In the genomic region with DNA sequence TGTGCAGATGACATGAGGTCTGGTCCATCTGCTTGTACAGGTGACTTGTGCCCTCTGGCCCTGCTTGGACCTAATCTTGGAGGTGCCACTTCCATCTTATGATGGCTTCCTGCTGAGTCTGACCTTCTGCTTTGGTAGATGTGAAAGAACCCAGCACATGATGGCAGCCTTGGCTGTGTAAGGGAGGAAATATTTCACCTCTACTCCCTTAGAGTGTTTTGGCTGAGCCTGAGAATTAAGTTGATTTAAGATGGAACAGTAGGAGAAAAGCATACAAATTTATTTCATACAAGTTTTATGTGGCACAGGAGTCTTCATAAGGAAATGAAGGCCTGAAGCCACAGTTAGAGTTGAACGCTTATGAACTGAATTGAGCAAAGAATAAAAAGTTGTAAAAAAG, we compare ENCODE assay signal across 26 cellular contexts. TPM values are rescaled to one million over a fixed set of nuclear protein-coding genes. Genes with fewer than 3 reads are reported as not detected.
"Had no signal": no experiment of that assay in that cellular context is flagged by ENCODE, and none has a peak within 500 bp of the region (broad histone marks: within the 10 kb centered on the region; RNA-seq: fewer than 3 reads in every experiment).

No MANE protein-coding gene starts in this region.

- DNase-seq: colonic mucosa; effector CD8-positive, alpha-beta T cell; endodermal cell; foreskin fibroblast; gastrocnemius medialis; heart left ventricle; left cardiac atrium; left lung; mesendoderm; midbrain; naive thymus-derived CD4-positive, alpha-beta T cell; nephron progenitor cell; occipital lobe; ovary; posterior cingulate gyrus; psoas muscle; right cardiac atrium; small intestine; stimulated activated CD4-positive, alpha-beta T cell treated with anti-CD3 and anti-CD28 coated beads, Interleukin-15, amount 100 ng/mL, for 24 hours; stimulated activated CD4-positive, alpha-beta T cell treated with anti-CD3 and anti-CD28 coated beads, Interleukin-2, amount 100 ng/mL, for 48 hours; stimulated activated naive B cell treated with anti-CD40 and anti-IgM and Interleukin-4, amounts not matched to agents 10 μg/mL and 1 μg/mL and 100 μg/mL, for 72 hours; transverse colon; upper lobe of right lung had no signal

- H3K4me1 ChIP-seq: colonic mucosa, left lung, upper lobe of right lung had no signal

- H3K4me2 ChIP-seq: hepatocyte had no signal

- H2AFZ ChIP-seq: hepatocyte had no signal

- H3K27ac ChIP-seq: colonic mucosa, epithelial cell of prostate, gastrocnemius medialis, heart left ventricle, hepatocyte, left lung, ovary, psoas muscle, transverse colon, upper lobe of right lung had no signal

- H3K9me3 ChIP-seq: colonic mucosa, gastrocnemius medialis, heart left ventricle, left lung, ovary, psoas muscle, transverse colon, upper lobe of right lung had no signal

- H3K27me3 ChIP-seq: colonic mucosa, gastrocnemius medialis, heart left ventricle, hepatocyte, left lung, ovary, transverse colon, upper lobe of right lung had no signal

- H3K36me3 ChIP-seq: colonic mucosa, gastrocnemius medialis, heart left ventricle, left lung, ovary, transverse colon, upper lobe of right lung had no signal

- H3K4me3 ChIP-seq: colonic mucosa, gastrocnemius medialis, heart left ventricle, hepatocyte, left lung, ovary, psoas muscle, transverse colon, upper lobe of right lung had no signal

- ATAC-seq: esophagus mucosa; gastrocnemius medialis; heart left ventricle; left cardiac atrium; naive thymus-derived CD4-positive, alpha-beta T cell; psoas muscle; right cardiac atrium; stimulated activated naive B cell treated with anti-CD40 and anti-IgM and Interleukin-4, amounts not matched to agents 10 μg/mL and 1 μg/mL and 100 μg/mL, for 72 hours had no signal

RNA-seq across cellular contexts. Expression of a gene that starts 52.3 kb away (rescaled TPM):
- polyA plus RNA-seq: naive thymus-derived CD4-positive, alpha-beta T cell had no signal
